ENCODE assay signal across 8 cellular contexts in genomic region chr19:9620842-9621155, GRCh38. TPM values are rescaled to one million over a fixed set of nuclear protein-coding genes. Genes with fewer than 3 reads are reported as not detected.
A peak's percentile ranks its signal among the peaks of the same experiment; 100 is the strongest.
DNase-seq lines count a peak whose midpoint lies in the region; ATAC-seq and TF ChIP-seq lines count a peak whose summit lies in the region.

No MANE protein-coding gene starts in this region.

- 0 to 1% (median 0%) methylated on average over 16 of the region's 16 CpGs for WGBS in psoas muscle, 3 donors

- peak overlapping the region; percentile 93 for H3K27ac ChIP-seq in RWPE2 (ENCODE audit: poor library complexity, severe bottlenecking)
- peak overlapping the region; percentile 84 for H3K27ac ChIP-seq in psoas muscle

- DNase-seq in RWPE2 (ENCODE audit: low spot score) (no peak), fibroblast of the aortic adventitia (ENCODE audit: low read depth) (no peak), psoas muscle (no peak)
- DNase-seq in stimulated activated CD4-positive, alpha-beta T cell treated with anti-CD3 and anti-CD28 coated beads, Interleukin-2, amount 100 ng/mL, for 24 hours: no peak

- H3K36me3 ChIP-seq in RWPE2 (ENCODE audit: low read depth): peaks cover 65% of the 10 kb centered on the region
- peaks cover 17 to 40% of the 10 kb centered on the region in 2 donors for H3K36me3 ChIP-seq in psoas muscle (ENCODE audit: insufficient read depth in 1 of 2, low read depth in 1 of 2)

- peak; percentile 53 for ATAC-seq in GM18511 (IDR thresholded peaks at IDR 0.05; ENCODE audit: unreplicated experiment)
- ATAC-seq in RWPE2 (ENCODE audit: low read depth): no peak; the same call in 2 of the 3 replicates
- ATAC-seq in psoas muscle: peak in 1 of 4 donors; percentile 79
- ATAC-seq in GM18861 (IDR thresholded peaks at IDR 0.05; ENCODE audit: unreplicated experiment): no peak
- no peak for ATAC-seq in activated CD4-positive, CD25-positive, alpha-beta regulatory T cell treated with anti-CD3 and anti-CD28 coated beads, Interleukin-2, amount 50 U/mL, for 24 hours
- ATAC-seq in GM19395 (IDR thresholded peaks at IDR 0.05; ENCODE audit: unreplicated experiment): no peak

- H3K4me1 ChIP-seq in RWPE2 (ENCODE audit: insufficient read depth, poor library complexity, severe bottlenecking) (peaks cover 17% of the 10 kb centered on the region), psoas muscle (peaks cover 15% of the 10 kb centered on the region)

- TF ChIP-seq CTCF in RWPE2 (IDR thresholded peaks at IDR 0.05; ENCODE audit: poor library complexity, severe bottlenecking) (no peak), fibroblast of the aortic adventitia (IDR thresholded peaks at IDR 0.05; ENCODE audit: insufficient read depth, low read length) (no peak), psoas muscle (IDR thresholded peaks at IDR 0.05) (no peak)

- H3K27me3 ChIP-seq in RWPE2 (ENCODE audit: insufficient read depth, poor library complexity, severe bottlenecking): no peaks in the 10 kb centered on the region
- no peaks in the 10 kb centered on the region for H3K27me3 ChIP-seq in psoas muscle (ENCODE audit: insufficient read depth in 3 of 3, low read length in 2 of 3)

- peak overlapping the region; percentile 67 for H3K4me3 ChIP-seq in RWPE2 (ENCODE audit: severe bottlenecking)
- H3K4me3 ChIP-seq in fibroblast of the aortic adventitia (ENCODE audit: low read depth, low read length): peak overlapping the region; percentile 99
- peak overlapping the region; percentile 94 for H3K4me3 ChIP-seq in psoas muscle

- intact Hi-C loops in psoas muscle (cut with DNase I): loop anchor here in 1 of 2 donors (5.0 to 10.0 kb wide), 2 partner anchors 38 to 144 kb away; partner anchors contain the start of genes ZNF121 and ZNF846

- no peaks in the 10 kb centered on the region for H3K9me3 ChIP-seq in RWPE2 (ENCODE audit: severe bottlenecking)
- H3K9me3 ChIP-seq in psoas muscle: no peaks in the 10 kb centered on the region

RNA-seq across cellular contexts. Expression of gene ZNF561, which starts 0.2 kb away (rescaled TPM):
- total RNA-seq in fibroblast of the aortic adventitia (ENCODE audit: low replicate concordance) (20.9 and 38.7 TPM in 2 replicates), psoas muscle (10 to 100 TPM in 3 of 4 donors, 1 to 10 TPM in 1; 8.2 to 17.9 (median 14.3) TPM)
- 10 to 100 TPM in 2 of 3 donors, 1 to 10 TPM in 1; 8.7 to 20.5 (median 19.3) TPM for polyA plus RNA-seq in psoas muscle

RNA-seq across cellular contexts. Expression of gene ZNF121, which starts 36.5 kb away (rescaled TPM):
- total RNA-seq in fibroblast of the aortic adventitia (ENCODE audit: low replicate concordance) (13.7 and 51.9 TPM in 2 replicates), psoas muscle (10 to 100 TPM; 15.6 to 32.2 (median 18.0) TPM)
- 1 to 10 TPM; 3.0 to 7.8 (median 6.1) TPM for polyA plus RNA-seq in psoas muscle

RNA-seq across cellular contexts. Expression of gene ZNF562, which starts 54.1 kb away (rescaled TPM):
- 33.3 and 34.6 TPM in 2 replicates for total RNA-seq in fibroblast of the aortic adventitia (ENCODE audit: low replicate concordance)
- total RNA-seq in psoas muscle: 10 to 100 TPM in 2 of 4 donors, 1 to 10 TPM in 2; 5.1 to 17.6 (median 10.2) TPM
- polyA plus RNA-seq in psoas muscle: 1 to 10 TPM; 1.5 to 8.6 (median 5.0) TPM
